ENCODE assay signal across 21 cellular contexts in the genomic region with DNA sequence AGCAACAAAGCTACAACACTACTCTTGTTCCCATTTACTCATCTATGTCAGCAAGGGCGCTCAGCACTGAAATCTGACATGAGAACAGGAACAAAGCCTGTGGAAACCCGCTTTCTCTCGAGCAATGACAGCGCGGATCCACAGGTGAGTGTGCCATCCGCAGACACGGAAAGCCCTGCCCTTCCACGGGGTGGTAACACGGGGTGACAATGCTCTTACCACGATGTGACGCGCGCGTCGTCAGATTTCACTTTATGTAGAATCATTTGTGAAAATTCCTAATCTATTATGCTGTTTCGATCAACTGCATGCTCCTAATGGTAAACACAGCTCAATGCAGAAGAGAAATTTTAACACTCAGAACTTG. TPM values are rescaled to one million over a fixed set of nuclear protein-coding genes. Genes with fewer than 3 reads are reported as not detected.
"Had no signal": no experiment of that assay in that cellular context is flagged by ENCODE, and none has a peak within 500 bp of the region (broad histone marks: within the 10 kb centered on the region; RNA-seq: fewer than 3 reads in every experiment).

No MANE protein-coding gene starts in this region.

- DNase-seq: activated CD8-positive, alpha-beta memory T cell treated with anti-CD3 and anti-CD28 coated beads for 24 hours; activated CD8-positive, alpha-beta memory T cell treated with anti-CD3 and anti-CD28 coated beads, Interleukin-2, amount 50 U/mL, for 48 hours; activated gamma-delta T cell treated with Interleukin-2 at 50 U/mL for 16 hours; activated T-cell treated with anti-CD3 and anti-CD28 coated beads, Interleukin-2, amount 50 U/mL, for 72 hours; central memory CD4-positive, alpha-beta T cell; colonic mucosa; erythroblast; foreskin melanocyte; glutamatergic neuron; islet precursor cell; midbrain; stimulated activated CD4-positive, alpha-beta T cell treated with anti-CD3 and anti-CD28 coated beads, Interleukin-12 subunit alpha, Interleukin-12 subunit beta, amount 100 ng/mL, for 4 hours; stimulated activated CD4-positive, alpha-beta T cell treated with anti-CD3 and anti-CD28 coated beads, Interleukin-1b, Interleukin-23, amount 100 ng/mL, for 48 hours; stimulated activated CD8-positive, alpha-beta memory T cell treated with anti-CD3 and anti-CD28 coated beads, Interleukin-4, amount 100 ng/mL, for 48 hours; stimulated activated naive CD4-positive, alpha-beta T cell; T-cell; tibial artery had no signal

- H3K4me3 ChIP-seq: colonic mucosa, vagina had no signal

- H3K36me3 ChIP-seq: colonic mucosa had no signal

- H3K27ac ChIP-seq: colonic mucosa, parathyroid adenoma, vagina had no signal

- H3K27me3 ChIP-seq: colonic mucosa, tibial artery, vagina had no signal

- FAIRE-seq: endometrium had no signal

RNA-seq across cellular contexts. Expression of a gene that starts 37.7 kb away (rescaled TPM):
- total RNA-seq: activated naive CD4-positive, alpha-beta T cell treated with anti-CD3 and anti-CD28 coated beads, Interleukin-2, amount 50 U/mL, for 72 hours had no signal
